In genomic region chr12:124939428-124940142, GRCh38 we compare ENCODE assay signal across 1 cellular context.
TF ChIP-seq lines count a peak whose summit lies in the region.

No MANE protein-coding gene starts in this region.

TF ChIP-seq in HepG2, 621 proteins besides CTCF, POLR2A, EP300 and RAD21 (continues in another document):
- TF ChIP-seq SMYD3 (CRISPR knock-in tag; IDR thresholded peaks at IDR 0.05): peak; percentile 87
- peak; percentile 52; the same call in 1 of the 2 replicates for TF ChIP-seq TMF1 (CRISPR knock-in tag; IDR thresholded peaks at IDR 0.05; ENCODE audit: low read depth)
- TF ChIP-seq STAG1 (CRISPR knock-in tag; IDR thresholded peaks at IDR 0.05): no peak
- TF ChIP-seq, protein P1, sequence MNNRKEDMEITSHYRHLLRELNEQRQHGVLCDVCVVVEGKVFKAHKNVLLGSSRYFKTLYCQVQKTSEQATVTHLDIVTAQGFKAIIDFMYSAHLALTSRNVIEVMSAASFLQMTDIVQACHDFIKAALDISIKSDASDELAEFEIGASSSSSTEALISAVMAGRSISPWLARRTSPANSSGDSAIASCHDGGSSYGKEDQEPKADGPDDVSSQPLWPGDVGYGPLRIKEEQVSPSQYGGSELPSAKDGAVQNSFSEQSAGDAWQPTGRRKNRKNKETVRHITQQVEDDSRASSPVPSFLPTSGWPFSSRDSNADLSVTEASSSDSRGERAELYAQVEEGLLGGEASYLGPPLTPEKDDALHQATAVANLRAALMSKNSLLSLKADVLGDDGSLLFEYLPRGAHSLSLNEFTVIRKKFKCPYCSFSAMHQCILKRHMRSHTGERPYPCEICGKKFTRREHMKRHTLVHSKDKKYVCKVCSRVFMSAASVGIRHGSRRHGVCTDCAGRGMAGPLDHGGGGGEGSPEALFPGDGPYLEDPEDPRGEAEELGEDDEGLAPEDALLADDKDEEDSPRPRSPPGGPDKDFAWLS (CRISPR knock-in tag; IDR thresholded peaks at IDR 0.05; ENCODE audit: borderline replicate concordance): no peak
- TF ChIP-seq MTF1 (CRISPR knock-in tag; IDR thresholded peaks at IDR 0.05): peak; percentile 76; the same call in 1 of the 2 replicates
- TF ChIP-seq PLRG1 (conservative IDR thresholded peaks at IDR 0.05): no peak
- TF ChIP-seq ARHGAP35 (CRISPR knock-in tag; IDR thresholded peaks at IDR 0.05; ENCODE audit: borderline replicate concordance): peak; percentile 36; the same call in 1 of the 2 replicates
- TF ChIP-seq, protein P2, sequence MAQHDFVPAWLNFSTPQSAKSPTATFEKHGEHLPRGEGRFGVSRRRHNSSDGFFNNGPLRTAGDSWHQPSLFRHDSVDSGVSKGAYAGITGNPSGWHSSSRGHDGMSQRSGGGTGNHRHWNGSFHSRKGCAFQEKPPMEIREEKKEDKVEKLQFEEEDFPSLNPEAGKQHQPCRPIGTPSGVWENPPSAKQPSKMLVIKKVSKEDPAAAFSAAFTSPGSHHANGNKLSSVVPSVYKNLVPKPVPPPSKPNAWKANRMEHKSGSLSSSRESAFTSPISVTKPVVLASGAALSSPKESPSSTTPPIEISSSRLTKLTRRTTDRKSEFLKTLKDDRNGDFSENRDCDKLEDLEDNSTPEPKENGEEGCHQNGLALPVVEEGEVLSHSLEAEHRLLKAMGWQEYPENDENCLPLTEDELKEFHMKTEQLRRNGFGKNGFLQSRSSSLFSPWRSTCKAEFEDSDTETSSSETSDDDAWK (CRISPR knock-in tag; IDR thresholded peaks at IDR 0.05): no peak
- TF ChIP-seq REXO4 (CRISPR knock-in tag; IDR thresholded peaks at IDR 0.05; ENCODE audit: borderline replicate concordance): 0 out of 2 replicates have a peak, but pooled peaks have one; percentile 31
- peak; percentile 75; the same call in 1 of the 2 replicates for TF ChIP-seq STAT6 (CRISPR knock-in tag; IDR thresholded peaks at IDR 0.05; ENCODE audit: borderline replicate concordance)
- TF ChIP-seq, protein P3, sequence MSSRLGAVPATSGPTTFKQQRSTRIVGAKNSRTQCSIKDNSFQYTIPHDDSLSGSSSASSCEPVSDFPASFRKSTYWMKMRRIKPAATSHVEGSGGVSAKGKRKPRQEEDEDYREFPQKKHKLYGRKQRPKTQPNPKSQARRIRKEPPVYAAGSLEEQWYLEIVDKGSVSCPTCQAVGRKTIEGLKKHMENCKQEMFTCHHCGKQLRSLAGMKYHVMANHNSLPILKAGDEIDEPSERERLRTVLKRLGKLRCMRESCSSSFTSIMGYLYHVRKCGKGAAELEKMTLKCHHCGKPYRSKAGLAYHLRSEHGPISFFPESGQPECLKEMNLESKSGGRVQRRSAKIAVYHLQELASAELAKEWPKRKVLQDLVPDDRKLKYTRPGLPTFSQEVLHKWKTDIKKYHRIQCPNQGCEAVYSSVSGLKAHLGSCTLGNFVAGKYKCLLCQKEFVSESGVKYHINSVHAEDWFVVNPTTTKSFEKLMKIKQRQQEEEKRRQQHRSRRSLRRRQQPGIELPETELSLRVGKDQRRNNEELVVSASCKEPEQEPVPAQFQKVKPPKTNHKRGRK (CRISPR knock-in tag; IDR thresholded peaks at IDR 0.05): no peak
- no peak for TF ChIP-seq KDM6A (CRISPR knock-in tag; IDR thresholded peaks at IDR 0.05; ENCODE audit: low read depth)
- TF ChIP-seq CREB1 (IDR thresholded peaks at IDR 0.05): 0 out of 2 replicates have a peak, but pooled peaks have one; percentile 18
- TF ChIP-seq CREB1 (CRISPR knock-in tag; IDR thresholded peaks at IDR 0.05): peak; percentile 69
- TF ChIP-seq KLF11 (CRISPR knock-in tag; IDR thresholded peaks at IDR 0.05): no peak
- TF ChIP-seq PTBP1 (IDR thresholded peaks at IDR 0.05; ENCODE audit: low read depth, low read length, poor library complexity, severe bottlenecking): peak; percentile 33
- TF ChIP-seq ZNF441 (CRISPR knock-in tag; IDR thresholded peaks at IDR 0.05; ENCODE audit: borderline replicate concordance): no peak; the same call in 1 of the 2 replicates
- TF ChIP-seq TSC22D2 (CRISPR knock-in tag; IDR thresholded peaks at IDR 0.05; ENCODE audit: borderline replicate concordance): 0 out of 2 replicates have a peak, but pooled peaks have one; percentile 56
- no peak; the same call in 1 of the 2 replicates for TF ChIP-seq ZNF678 (CRISPR knock-in tag; IDR thresholded peaks at IDR 0.05)
- no peak for TF ChIP-seq RFX5 (IDR thresholded peaks at IDR 0.05; ENCODE audit: low read depth, low read length)
- TF ChIP-seq ZNF121 (CRISPR knock-in tag; IDR thresholded peaks at IDR 0.05): peak; percentile 7; the same call in 1 of the 2 replicates
- TF ChIP-seq PAF1 (CRISPR knock-in tag; IDR thresholded peaks at IDR 0.05): no peak
- TF ChIP-seq AHDC1 (CRISPR knock-in tag; IDR thresholded peaks at IDR 0.05; ENCODE audit: borderline replicate concordance): peak; percentile 72
- TF ChIP-seq JUND (CRISPR knock-in tag; IDR thresholded peaks at IDR 0.05): peak; percentile 35; the same call in 1 of the 2 replicates
- TF ChIP-seq SRSF4 (IDR thresholded peaks at IDR 0.05; ENCODE audit: low read depth, low read length, poor library complexity, severe bottlenecking): no peak
- TF ChIP-seq ZFP41 (CRISPR knock-in tag; IDR thresholded peaks at IDR 0.05; ENCODE audit: borderline replicate concordance): no peak; the same call in 1 of the 2 replicates
- TF ChIP-seq, protein P4, sequence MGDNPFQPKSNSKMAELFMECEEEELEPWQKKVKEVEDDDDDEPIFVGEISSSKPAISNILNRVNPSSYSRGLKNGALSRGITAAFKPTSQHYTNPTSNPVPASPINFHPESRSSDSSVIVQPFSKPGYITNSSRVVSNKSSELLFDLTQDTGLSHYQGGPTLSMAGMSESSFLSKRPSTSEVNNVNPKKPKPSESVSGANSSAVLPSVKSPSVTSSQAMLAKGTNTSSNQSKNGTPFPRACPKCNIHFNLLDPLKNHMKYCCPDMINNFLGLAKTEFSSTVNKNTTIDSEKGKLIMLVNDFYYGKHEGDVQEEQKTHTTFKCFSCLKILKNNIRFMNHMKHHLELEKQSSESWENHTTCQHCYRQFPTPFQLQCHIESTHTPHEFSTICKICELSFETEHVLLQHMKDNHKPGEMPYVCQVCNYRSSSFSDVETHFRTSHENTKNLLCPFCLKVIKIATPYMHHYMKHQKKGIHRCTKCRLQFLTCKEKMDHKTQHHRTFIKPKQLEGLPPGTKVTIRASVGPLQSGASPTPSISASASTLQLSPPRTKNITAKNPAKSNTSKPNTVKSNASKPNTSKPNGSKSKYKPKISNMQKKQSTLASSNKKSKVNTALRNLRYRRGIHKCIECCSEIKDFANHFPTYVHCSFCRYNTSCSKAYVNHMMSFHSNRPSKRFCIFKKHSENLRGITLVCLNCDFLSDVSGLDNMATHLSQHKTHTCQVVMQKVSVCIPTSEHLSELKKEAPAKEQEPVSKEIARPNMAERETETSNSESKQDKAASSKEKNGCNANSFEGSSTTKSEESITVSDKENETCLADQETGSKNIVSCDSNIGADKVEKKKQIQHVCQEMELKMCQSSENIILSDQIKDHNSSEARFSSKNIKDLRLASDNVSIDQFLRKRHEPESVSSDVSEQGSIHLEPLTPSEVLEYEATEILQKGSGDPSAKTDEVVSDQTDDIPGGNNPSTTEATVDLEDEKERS (CRISPR knock-in tag; IDR thresholded peaks at IDR 0.05): peak; percentile 88; the same call in 1 of the 2 replicates
- TF ChIP-seq, protein P5, sequence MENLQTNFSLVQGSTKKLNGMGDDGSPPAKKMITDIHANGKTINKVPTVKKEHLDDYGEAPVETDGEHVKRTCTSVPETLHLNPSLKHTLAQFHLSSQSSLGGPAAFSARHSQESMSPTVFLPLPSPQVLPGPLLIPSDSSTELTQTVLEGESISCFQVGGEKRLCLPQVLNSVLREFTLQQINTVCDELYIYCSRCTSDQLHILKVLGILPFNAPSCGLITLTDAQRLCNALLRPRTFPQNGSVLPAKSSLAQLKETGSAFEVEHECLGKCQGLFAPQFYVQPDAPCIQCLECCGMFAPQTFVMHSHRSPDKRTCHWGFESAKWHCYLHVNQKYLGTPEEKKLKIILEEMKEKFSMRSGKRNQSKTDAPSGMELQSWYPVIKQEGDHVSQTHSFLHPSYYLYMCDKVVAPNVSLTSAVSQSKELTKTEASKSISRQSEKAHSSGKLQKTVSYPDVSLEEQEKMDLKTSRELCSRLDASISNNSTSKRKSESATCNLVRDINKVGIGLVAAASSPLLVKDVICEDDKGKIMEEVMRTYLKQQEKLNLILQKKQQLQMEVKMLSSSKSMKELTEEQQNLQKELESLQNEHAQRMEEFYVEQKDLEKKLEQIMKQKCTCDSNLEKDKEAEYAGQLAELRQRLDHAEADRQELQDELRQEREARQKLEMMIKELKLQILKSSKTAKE (CRISPR knock-in tag; IDR thresholded peaks at IDR 0.05; ENCODE audit: borderline replicate concordance): peak; percentile 56; the same call in 1 of the 2 replicates
- no peak for TF ChIP-seq ZNF782 (CRISPR knock-in tag; IDR thresholded peaks at IDR 0.05; ENCODE audit: borderline replicate concordance)
- TF ChIP-seq ATRX (CRISPR knock-in tag; IDR thresholded peaks at IDR 0.05; ENCODE audit: borderline replicate concordance): no peak
- TF ChIP-seq CENPT (CRISPR knock-in tag; IDR thresholded peaks at IDR 0.05; ENCODE audit: low read depth): no peak
- no peak for TF ChIP-seq CHD2 (IDR thresholded peaks at IDR 0.05; ENCODE audit: low read depth, low read length)
- TF ChIP-seq ASH2L (IDR thresholded peaks at IDR 0.05; ENCODE audit: insufficient read length, low read depth, low read length): peak; percentile 80
- TF ChIP-seq MIXL1 (CRISPR knock-in tag; IDR thresholded peaks at IDR 0.05): peak; percentile 26; the same call in 1 of the 2 replicates
- peak; percentile 86; the same call in 1 of the 2 replicates for TF ChIP-seq ZSCAN29 (CRISPR knock-in tag; conservative IDR thresholded peaks at IDR 0.05)
- TF ChIP-seq RELA (CRISPR knock-in tag; IDR thresholded peaks at IDR 0.05): no peak
- TF ChIP-seq, protein P6, sequence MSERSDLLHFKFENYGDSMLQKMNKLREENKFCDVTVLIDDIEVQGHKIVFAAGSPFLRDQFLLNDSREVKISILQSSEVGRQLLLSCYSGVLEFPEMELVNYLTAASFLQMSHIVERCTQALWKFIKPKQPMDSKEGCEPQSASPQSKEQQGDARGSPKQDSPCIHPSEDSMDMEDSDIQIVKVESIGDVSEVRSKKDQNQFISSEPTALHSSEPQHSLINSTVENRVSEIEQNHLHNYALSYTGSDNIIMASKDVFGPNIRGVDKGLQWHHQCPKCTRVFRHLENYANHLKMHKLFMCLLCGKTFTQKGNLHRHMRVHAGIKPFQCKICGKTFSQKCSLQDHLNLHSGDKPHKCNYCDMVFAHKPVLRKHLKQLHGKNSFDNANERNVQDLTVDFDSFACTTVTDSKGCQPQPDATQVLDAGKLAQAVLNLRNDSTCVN (CRISPR knock-in tag; IDR thresholded peaks at IDR 0.05; ENCODE audit: borderline replicate concordance): no peak
- no peak for TF ChIP-seq IRF9 (CRISPR knock-in tag; IDR thresholded peaks at IDR 0.05; ENCODE audit: borderline replicate concordance)
- TF ChIP-seq ARNT2 (CRISPR knock-in tag; IDR thresholded peaks at IDR 0.05; ENCODE audit: low read depth): peak; percentile 55; the same call in 1 of the 2 replicates
- no peak for TF ChIP-seq ISX (CRISPR knock-in tag; conservative IDR thresholded peaks at IDR 0.05)
